ENCODE assay signal across 8 cellular contexts in the genomic region with DNA sequence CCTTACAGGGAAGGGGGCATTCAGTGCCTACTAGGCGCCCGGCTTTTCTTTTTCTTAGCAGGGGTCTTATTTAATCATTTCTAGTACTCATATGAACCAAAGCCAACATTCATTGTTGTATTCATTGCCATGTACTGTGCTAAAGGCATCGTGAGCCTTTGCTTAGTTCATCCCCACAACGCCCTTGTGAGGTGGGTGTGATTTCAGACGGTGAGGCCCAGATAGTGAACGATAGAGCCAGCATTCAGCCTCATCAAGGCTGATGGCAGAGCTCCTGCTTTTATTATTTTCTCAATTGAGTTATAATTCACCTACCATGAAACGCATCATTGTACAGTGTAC. TPM values are rescaled to one million over a fixed set of nuclear protein-coding genes. Genes with fewer than 3 reads are reported as not detected.
A peak's percentile ranks its signal among the peaks of the same experiment; 100 is the strongest.
DNase-seq lines count a peak whose midpoint lies in the region; ATAC-seq and TF ChIP-seq lines count a peak whose summit lies in the region.

No MANE protein-coding gene starts in this region.

- no peaks in the 10 kb centered on the region for H3K27me3 Mint-ChIP-seq in nephron progenitor cell (ENCODE audit: low read depth, poor library complexity)

- TF ChIP-seq POLR2A in testis (IDR thresholded peaks at IDR 0.05): no peak

- peak overlapping the region; percentile 74 for H2AFZ ChIP-seq in parathyroid adenoma

- peak overlapping the region; percentile 48 for H3K4me2 ChIP-seq in parathyroid adenoma (ENCODE audit: low read length)

- peak overlapping the region; percentile 65 for H3K27ac ChIP-seq in effector memory CD4-positive, alpha-beta T cell (ENCODE audit: insufficient read depth, low read length, poor library complexity, severe bottlenecking)
- H3K27ac ChIP-seq in parathyroid adenoma (peak overlapping the region; percentile 91), testis (no peak overlapping the region)

- intact Hi-C loops in testis (cut with DNase I; ENCODE audit: low total_unique reads): no loop called here

- peak; percentile 26 for ATAC-seq in GM18502 (IDR thresholded peaks at IDR 0.05; ENCODE audit: poor library complexity, unreplicated experiment)
- peak; percentile 26 for ATAC-seq in HG03442 (IDR thresholded peaks at IDR 0.05; ENCODE audit: unreplicated experiment)
- no peak for ATAC-seq in HG03095 (IDR thresholded peaks at IDR 0.05; ENCODE audit: unreplicated experiment)
- no peak for ATAC-seq in HG03159 (IDR thresholded peaks at IDR 0.05; ENCODE audit: unreplicated experiment)

- H3K79me2 ChIP-seq in parathyroid adenoma: peaks cover 48% of the 10 kb centered on the region

- peaks cover 18% of the 10 kb centered on the region for H3K4me1 ChIP-seq in effector memory CD4-positive, alpha-beta T cell (ENCODE audit: control insufficient read depth, insufficient read depth, low read length, poor library complexity, severe bottlenecking)
- H3K4me1 ChIP-seq in parathyroid adenoma (peaks cover 29% of the 10 kb centered on the region), testis (no peaks in the 10 kb centered on the region)

- no peaks in the 10 kb centered on the region for H3K36me3 Mint-ChIP-seq in nephron progenitor cell (ENCODE audit: low read depth)

- WGBS in testis, 2 donors: 74 to 75% methylated on average over 7 of the region's 7 CpGs

- H3K4me1 Mint-ChIP-seq in nephron progenitor cell: peaks cover 62% of the 10 kb centered on the region

- TF ChIP-seq CTCF in parathyroid adenoma (IDR thresholded peaks at IDR 0.05) (no peak), testis (IDR thresholded peaks at IDR 0.05) (no peak), nephron progenitor cell (IDR thresholded peaks at IDR 0.05) (no peak)

- H3K27me3 ChIP-seq in effector memory CD4-positive, alpha-beta T cell (replicated peaks; ENCODE audit: control insufficient read depth, insufficient read depth, low read length, poor library complexity, severe bottlenecking): no peaks in the 10 kb centered on the region
- H3K27me3 ChIP-seq in parathyroid adenoma (ENCODE audit: control insufficient read depth, insufficient read depth, low read length) (no peaks in the 10 kb centered on the region), testis (no peaks in the 10 kb centered on the region)

- no peaks in the 10 kb centered on the region for H3K9me3 Mint-ChIP-seq in nephron progenitor cell

- H3K9ac ChIP-seq in parathyroid adenoma: no peak overlapping the region

- peak overlapping the region; percentile 48 for H3K4me3 ChIP-seq in effector memory CD4-positive, alpha-beta T cell (ENCODE audit: insufficient read depth, low read depth, low read length, poor library complexity, severe bottlenecking)
- H3K4me3 ChIP-seq in parathyroid adenoma (ENCODE audit: low read depth, low read length) (peak overlapping the region; percentile 7), testis (no peak overlapping the region)

- no peaks in the 10 kb centered on the region for H3K36me3 ChIP-seq in effector memory CD4-positive, alpha-beta T cell (ENCODE audit: control insufficient read depth, insufficient read depth, low read length)
- H3K36me3 ChIP-seq in parathyroid adenoma (ENCODE audit: control insufficient read depth, insufficient read depth, low read length): no peaks in the 10 kb centered on the region
- no peaks in the 10 kb centered on the region for H3K36me3 ChIP-seq in testis (ENCODE audit: low read depth, missing control alignments)

- no peak for DNase-seq in effector memory CD4-positive, alpha-beta T cell
- DNase-seq in testis: no peak
- DNase-seq in nephron progenitor cell: no peak

- H3K4me3 Mint-ChIP-seq in nephron progenitor cell: no peak overlapping the region

- no peaks in the 10 kb centered on the region for H3K9me3 ChIP-seq in effector memory CD4-positive, alpha-beta T cell (ENCODE audit: control insufficient read depth, low read length)
- no peaks in the 10 kb centered on the region for H3K9me3 ChIP-seq in parathyroid adenoma (ENCODE audit: control insufficient read depth, low read length)
- H3K9me3 ChIP-seq in testis: no peaks in the 10 kb centered on the region

- no peak overlapping the region for H3K27ac Mint-ChIP-seq in nephron progenitor cell

RNA-seq across cellular contexts. Expression of a gene that starts 50.0 kb away (rescaled TPM):
- total RNA-seq in testis: 100 to 1,000 TPM in 1 of 2 donors, 10 to 100 TPM in 1; 62.3 to 143 TPM
- polyA plus RNA-seq in testis (ENCODE audit: insufficient read depth, low read depth, low replicate concordance): 179 TPM

Comparison
In these comparisons a context has a peak if more than half of its experiments do, and no peak if none do; other contexts are left out.
1. ATAC-seq: peak in GM18502 (single experiment) and HG03442 (single experiment); none in HG03095 (single experiment) and HG03159 (single experiment).
2. H3K27ac ChIP-seq: peak in effector memory CD4-positive, alpha-beta T cell (single experiment) and parathyroid adenoma (single experiment); none in testis (0 of 2).
3. H3K4me3 ChIP-seq: peak in effector memory CD4-positive, alpha-beta T cell (single experiment) and parathyroid adenoma (single experiment); none in testis (0 of 2).